In genomic region chr2:23772684-23773083, GRCh38 we compare ENCODE assay signal across 18 cellular contexts.
A peak's percentile ranks its signal among the peaks of the same experiment; 100 is the strongest.
DNase-seq lines count a peak whose midpoint lies in the region; ATAC-seq and TF ChIP-seq lines count a peak whose summit lies in the region.
"Had no signal": no experiment of that assay in that cellular context is flagged by ENCODE, and none has a peak within 500 bp of the region (broad histone marks: within the 10 kb centered on the region; RNA-seq: fewer than 3 reads in every experiment).

No MANE protein-coding gene starts in this region.

- H3K9ac ChIP-seq in OCI-LY1 (ENCODE audit: low read length) = no peak overlapping the region

- no peaks in the 10 kb centered on the region for H3K27me3 ChIP-seq in OCI-LY1 (ENCODE audit: insufficient read depth, low read length)
- H3K27me3 ChIP-seq: BE2C had no signal

- peaks cover 16% of the 10 kb centered on the region for H3K9me3 Mint-ChIP-seq in nephron progenitor cell

- H3K36me3 Mint-ChIP-seq in nephron progenitor cell (ENCODE audit: low read depth) = peaks cover 76% of the 10 kb centered on the region

- H3K27ac Mint-ChIP-seq in nephron progenitor cell = no peak overlapping the region
- H3K27ac Mint-ChIP-seq: T-helper 2 cell treated with Interferon-gamma antibody and Interleukin-4, amounts not matched to agents 5 μg/mL and 100 μg/mL, for 36 hours had no signal

- peaks cover 46% of the 10 kb centered on the region for H3K36me3 ChIP-seq in OCI-LY1 (ENCODE audit: insufficient read depth, low read length)

- no peaks in the 10 kb centered on the region for H3K4me1 Mint-ChIP-seq in nephron progenitor cell

- H3F3A ChIP-seq in OCI-LY1 (ENCODE audit: insufficient read depth, low read length) = no peaks in the 10 kb centered on the region; the same call in 1 of the 2 replicates

- peak; percentile 96 for ATAC-seq in GM18868 (IDR thresholded peaks at IDR 0.05; ENCODE audit: unreplicated experiment)
- ATAC-seq in HG02642 (IDR thresholded peaks at IDR 0.05; ENCODE audit: poor library complexity, unreplicated experiment) = peak; percentile 44
- ATAC-seq: Panc1 had no signal

- no peaks in the 10 kb centered on the region for H3K27me3 Mint-ChIP-seq in nephron progenitor cell (ENCODE audit: low read depth, poor library complexity)

- H3K9me2 ChIP-seq in OCI-LY1 (ENCODE audit: low read depth, low read length) = no peaks in the 10 kb centered on the region

- peak overlapping the region; percentile 22; the same call in 1 of the 2 replicates for H3K4me2 ChIP-seq in OCI-LY1 (ENCODE audit: low read length)

- H3K4me3 Mint-ChIP-seq in nephron progenitor cell = no peak overlapping the region
- H3K4me3 Mint-ChIP-seq: T-helper 2 cell treated with Interferon-gamma antibody and Interleukin-4, amounts not matched to agents 5 μg/mL and 100 μg/mL, for 36 hours had no signal

- H3K4me3 ChIP-seq in OCI-LY1 (ENCODE audit: low read depth, low read length, poor library complexity, severe bottlenecking) = no peak overlapping the region

- H3K4me1 ChIP-seq in OCI-LY1 (ENCODE audit: insufficient read depth, low read length, severe bottlenecking) = peaks cover 15% of the 10 kb centered on the region
- H3K4me1 ChIP-seq: BE2C had no signal

- H3K27ac ChIP-seq in OCI-LY1 (ENCODE audit: low read depth, low read length, poor library complexity, severe bottlenecking) = peak overlapping the region; percentile 44
- H3K27ac ChIP-seq: HL-60 had no signal

- no peak overlapping the region for H2AFZ ChIP-seq in OCI-LY1 (ENCODE audit: low read length)

- no peak for DNase-seq in effector CD4-positive, alpha-beta T cell
- DNase-seq in NCI-H69 (lab: John Stamatoyannopoulos, UW) (no peak), CD1c-positive myeloid dendritic cell (ENCODE audit: extremely low spot score) (no peak), nephron progenitor cell (no peak)
- DNase-seq: BE2C, DMS153, KBM-7, NCI-H1048, NCI-H1694, NCI-H446, NCI-H748 treated with DMSO at 0.1 percent for 48 hours, SHP77 treated with DMSO at 0.1 percent for 48 hours had no signal

- H3K9me3 ChIP-seq in OCI-LY1 (ENCODE audit: low read length) = peaks cover 9% of the 10 kb centered on the region
- H3K9me3 ChIP-seq: BE2C had no signal

- H3K79me2 ChIP-seq in OCI-LY1 (ENCODE audit: insufficient read depth, low read length) = no peaks in the 10 kb centered on the region

- TF ChIP-seq CTCF in OCI-LY1 (IDR thresholded peaks at IDR 0.05; ENCODE audit: low read length) (no peak), nephron progenitor cell (IDR thresholded peaks at IDR 0.05) (no peak)

- no peaks in the 10 kb centered on the region for H4K20me1 ChIP-seq in OCI-LY1 (ENCODE audit: insufficient read depth, low read length)
